8 cellular contexts compared by ENCODE assay signal in genomic region chr13:110615322-110616102, GRCh38. TPM values are rescaled to one million over a fixed set of nuclear protein-coding genes. Genes with fewer than 3 reads are reported as not detected.
A peak's percentile ranks its signal among the peaks of the same experiment; 100 is the strongest.
DNase-seq lines count a peak whose midpoint lies in the region; FAIRE-seq and TF ChIP-seq lines count a peak whose summit lies in the region.

Gene NAXD, plus strand, starts transcription at chr13:110615545. Its CDS starts 57 bp downstream, at chr13:110615602.

- H3K4me1 Mint-ChIP-seq in neural crest cell, result peaks cover 24% of the 10 kb centered on the region

- H3K4me3 Mint-ChIP-seq in neural crest cell, result peak within 1 kb of the TSS; percentile 97

- peaks cover 5% of the 10 kb centered on the region for H3K36me3 Mint-ChIP-seq in neural crest cell (ENCODE audit: low read depth)

- peak within 1 kb of the TSS; percentile 89 for H3K27ac Mint-ChIP-seq in neural crest cell (ENCODE audit: unreplicated experiment)

- H3K4me2 ChIP-seq in Loucy (ENCODE audit: low read depth, low read length, poor library complexity, severe bottlenecking), result peak within 1 kb of the TSS; percentile 96

- peak within 1 kb of the TSS; percentile 81 for H3K4me3 ChIP-seq in Loucy (ENCODE audit: low read length, poor library complexity, severe bottlenecking)
- peak within 1 kb of the TSS; percentile 69 to 72 for H3K4me3 ChIP-seq in foreskin fibroblast (ENCODE audit: low read depth in 1 of 2, low read length in 2 of 2)
- peak within 1 kb of the TSS; percentile 78 to 89 for H3K4me3 ChIP-seq in stomach smooth muscle (ENCODE audit: low read length in 2 of 2)

- no peaks in the 10 kb centered on the region for H3F3A ChIP-seq in Loucy (ENCODE audit: low read depth)

- H3K9me2 ChIP-seq in Loucy (replicated peaks; ENCODE audit: low read depth, low read length), result no peaks in the 10 kb centered on the region

- peak; percentile 47; the same call in 1 of the 2 replicates for TF ChIP-seq POLR2A in H54 (IDR thresholded peaks at IDR 0.05; ENCODE audit: low read depth, low read length)

- DNase-seq in ELR (ENCODE audit: low read depth) (peak; percentile 97), H54 (ENCODE audit: insufficient read length, low spot score) (peak; percentile 100), SHP77 treated with DMSO at 0.1 percent for 48 hours (lab: John Stamatoyannopoulos, UW) (peak; percentile 96), foreskin fibroblast (peak; percentile 95 to 97), neural crest cell (ENCODE audit: low read depth, low spot score) (peak; percentile 77)
- peak; percentile 54 for DNase-seq in activated gamma-delta T cell treated with anti-CD3 and anti-CD28 coated beads, Interleukin-2, amount 50 U/mL, for 16 hours (ENCODE audit: low read depth)

- no peak for TF ChIP-seq CTCF in Loucy (conservative IDR thresholded peaks at IDR 0.05; ENCODE audit: low read length)
- TF ChIP-seq CTCF in foreskin fibroblast (IDR thresholded peaks at IDR 0.05; ENCODE audit: low read depth, low read length), result no peak
- TF ChIP-seq CTCF in neural crest cell (conservative IDR thresholded peaks at IDR 0.05), result no peak

- peak within 1 kb of the TSS; percentile 90 for H3K27ac ChIP-seq in stomach smooth muscle (ENCODE audit: low read length)

- peak; percentile 98 for FAIRE-seq in H54 (lab: Jason Lieb, UNC)

- H3K27me3 ChIP-seq in Loucy (ENCODE audit: insufficient read depth, low read length, poor library complexity, severe bottlenecking), result peaks cover 17% of the 10 kb centered on the region
- H3K27me3 ChIP-seq in stomach smooth muscle (ENCODE audit: control insufficient read depth in 1 of 2, insufficient read depth in 2 of 2, low read length in 2 of 2), result no peaks in the 10 kb centered on the region

- H3K9me3 Mint-ChIP-seq in neural crest cell, result peaks cover 8% of the 10 kb centered on the region

- H3K4me1 ChIP-seq in Loucy (ENCODE audit: insufficient read depth, low read length, poor library complexity, severe bottlenecking), result peaks cover 23% of the 10 kb centered on the region
- H3K4me1 ChIP-seq in stomach smooth muscle (ENCODE audit: control insufficient read depth, insufficient read depth, low read length), result peaks cover 41% of the 10 kb centered on the region

- H3K27me3 Mint-ChIP-seq in neural crest cell (ENCODE audit: low read depth), result peaks cover 37% of the 10 kb centered on the region

- H3K9ac ChIP-seq in Loucy (ENCODE audit: low read depth, low read length, poor library complexity, severe bottlenecking), result peak within 1 kb of the TSS; percentile 74
- peak within 1 kb of the TSS; percentile 87 to 90 for H3K9ac ChIP-seq in stomach smooth muscle (ENCODE audit: low read length in 2 of 2)

- H4K20me1 ChIP-seq in Loucy (ENCODE audit: insufficient read depth, low read length, poor library complexity, severe bottlenecking), result peaks cover 18% of the 10 kb centered on the region

- no peaks in the 10 kb centered on the region for H3K9me3 ChIP-seq in Loucy (ENCODE audit: insufficient read depth, low read depth, low read length)
- H3K9me3 ChIP-seq in stomach smooth muscle (ENCODE audit: control insufficient read depth in 2 of 2, low read length in 2 of 2), result no peaks in the 10 kb centered on the region

- no peaks in the 10 kb centered on the region for H3K36me3 ChIP-seq in Loucy (ENCODE audit: insufficient read depth, low read length)
- no peaks in the 10 kb centered on the region for H3K36me3 ChIP-seq in stomach smooth muscle (ENCODE audit: control insufficient read depth in 2 of 2, insufficient read depth in 2 of 2, low read length in 2 of 2)

- H2AFZ ChIP-seq in Loucy (ENCODE audit: low read length), result peak within 1 kb of the TSS; percentile 85

- H3K79me2 ChIP-seq in Loucy (ENCODE audit: insufficient read depth, low read length), result peaks cover 49% of the 10 kb centered on the region

RNA-seq across cellular contexts. Expression of gene NAXD, which starts in this region (rescaled TPM):
- total RNA-seq in neural crest cell, result 33.5 and 35.0 TPM in 2 replicates

Comparison
In these comparisons a context has a peak if more than half of its experiments do, and no peak if none do; other contexts are left out.
1. Peak in every context shown above with its lines: DNase-seq, H3K4me3 ChIP-seq and H3K27ac ChIP-seq.